28 cellular contexts compared by ENCODE assay signal in genomic region chr1:103496014-103496635, GRCh38. TPM values are rescaled to one million over a fixed set of nuclear protein-coding genes. Genes with fewer than 3 reads are reported as not detected.
DNase-seq lines count a peak whose midpoint lies in the region; ATAC-seq, FAIRE-seq and TF ChIP-seq lines count a peak whose summit lies in the region.
"Had no signal": no experiment of that assay in that cellular context is flagged by ENCODE, and none has a peak within 500 bp of the region (broad histone marks: within the 10 kb centered on the region; RNA-seq: fewer than 3 reads in every experiment).

No MANE protein-coding gene starts in this region.

- no TSS peak for BruUV-seq in IMR-90 (replicated peaks; lab: Mats Ljungman, UMichigan)

- H3K27me3 ChIP-seq in IMR-90 (ENCODE audit: control insufficient read depth, insufficient read depth, low read length) (no peaks in the 10 kb centered on the region), astrocyte (ENCODE audit: insufficient read depth, low read length) (no peaks in the 10 kb centered on the region), gastrocnemius medialis (no peaks in the 10 kb centered on the region), thyroid gland (no peaks in the 10 kb centered on the region)
- H3K27me3 ChIP-seq: BLaER1 treated with 17β-estradiol and CSF1 and Interleukin-3, amounts not matched to agents 10 nM and 100 nM; upper lobe of right lung had no signal

- H3K56ac ChIP-seq in IMR-90 (ENCODE audit: extremely low read depth, insufficient read depth, low read length), result no peak overlapping the region

- no peaks in the 10 kb centered on the region for H3K36me3 ChIP-seq in IMR-90 (ENCODE audit: control insufficient read depth, insufficient read depth, low read length)
- no peaks in the 10 kb centered on the region for H3K36me3 ChIP-seq in astrocyte (ENCODE audit: insufficient read depth, low read length)
- H3K36me3 ChIP-seq in gastrocnemius medialis, result no peaks in the 10 kb centered on the region
- H3K36me3 ChIP-seq in thyroid gland, result no peaks in the 10 kb centered on the region
- H3K36me3 ChIP-seq: BLaER1 treated with 17β-estradiol and CSF1 and Interleukin-3, amounts not matched to agents 10 nM and 100 nM; prostate gland; upper lobe of right lung had no signal

- H2AK9ac ChIP-seq in IMR-90 (replicated peaks; ENCODE audit: low read depth, low read length, poor library complexity), result no peak overlapping the region

- H2BK20ac ChIP-seq in IMR-90 (ENCODE audit: low read depth, low read length), result no peak overlapping the region

- H3K27me3 Mint-ChIP-seq in astrocyte (ENCODE audit: low read depth, unreplicated experiment), result no peaks in the 10 kb centered on the region

- H3K9me3 ChIP-seq in IMR-90 (ENCODE audit: control insufficient read depth, insufficient read depth, low read length) (no peaks in the 10 kb centered on the region), astrocyte (ENCODE audit: insufficient read depth, low read depth, low read length) (no peaks in the 10 kb centered on the region), gastrocnemius medialis (no peaks in the 10 kb centered on the region), thyroid gland (no peaks in the 10 kb centered on the region)
- H3K9me3 ChIP-seq: BLaER1 treated with 17β-estradiol and CSF1 and Interleukin-3, amounts not matched to agents 10 nM and 100 nM; prostate gland; upper lobe of right lung had no signal

- no peak overlapping the region for H3K18ac ChIP-seq in IMR-90 (ENCODE audit: low read depth, low read length)

- no peak for TF ChIP-seq CTCF in AG09319 (IDR thresholded peaks at IDR 0.05; ENCODE audit: low read depth, low read length)
- no peak for TF ChIP-seq CTCF in IMR-90 (conservative IDR thresholded peaks at IDR 0.05; ENCODE audit: low read depth, low read length)
- no peak for TF ChIP-seq CTCF in astrocyte (IDR thresholded peaks at IDR 0.05; ENCODE audit: insufficient read depth, low read depth, low read length)
- no peak for TF ChIP-seq CTCF in fibroblast of pulmonary artery (IDR thresholded peaks at IDR 0.05; ENCODE audit: low read length, missing control alignments)
- TF ChIP-seq CTCF in gastrocnemius medialis (IDR thresholded peaks at IDR 0.05 in 4 of 5, conservative IDR thresholded peaks at IDR 0.05 in 1 of 5), result no peak
- no peak for TF ChIP-seq CTCF in thyroid gland (IDR thresholded peaks at IDR 0.05)

- no peaks in the 10 kb centered on the region for H3K79me1 ChIP-seq in IMR-90 (ENCODE audit: low read depth in 1 of 2, low read length in 2 of 2)

- POLR2A ChIA-PET in IMR-90 (lab: Charles Lee; ENCODE audit: unreplicated experiment), result interaction anchor here (0.5 kb wide), 1 partner anchor 549 kb away, joined by 4 read pairs; no protein-coding TSS in a partner anchor

- no peak overlapping the region for H3K27ac Mint-ChIP-seq in astrocyte (ENCODE audit: unreplicated experiment)
- H3K27ac Mint-ChIP-seq: activated CD4-positive, alpha-beta T cell treated with anti-CD3 and anti-CD28 coated beads, Interleukin-2, amount 10 ng/mL, durations not matched to agents 7 days and 5 days; H9; mesothelial cell of epicardium; nephron progenitor cell had no signal

- H4K20me1 ChIP-seq in IMR-90 (ENCODE audit: insufficient read depth, low read length) (no peaks in the 10 kb centered on the region), astrocyte (ENCODE audit: insufficient read depth, low read length) (no peaks in the 10 kb centered on the region)
- H4K20me1 ChIP-seq: BLaER1 treated with 17β-estradiol and CSF1 and Interleukin-3, amounts not matched to agents 10 nM and 100 nM had no signal

- no peak overlapping the region for H3K4ac ChIP-seq in IMR-90 (ENCODE audit: low read depth, low read length)

- peaks cover 2% of the 10 kb centered on the region for H3K9me3 Mint-ChIP-seq in astrocyte (ENCODE audit: unreplicated experiment)
- H3K9me3 Mint-ChIP-seq: activated CD4-positive, alpha-beta T cell treated with anti-CD3 and anti-CD28 coated beads, Interleukin-2, amount 10 ng/mL, durations not matched to agents 7 days and 5 days; H9; nephron progenitor cell had no signal

- intact Hi-C loops in IMR-90 (cut with micrococcal nuclease) (no loop called here), gastrocnemius medialis (cut with DNase I; ENCODE audit: low total_unique reads) (no loop called here), thyroid gland (cut with DNase I) (no loop called here)

- H3K9me1 ChIP-seq in IMR-90 (ENCODE audit: insufficient read depth, low read length), result no peaks in the 10 kb centered on the region

- H2AFZ ChIP-seq in IMR-90 (replicated peaks; ENCODE audit: low read length, poor library complexity) (no peak overlapping the region), astrocyte (ENCODE audit: low read depth, low read length) (no peak overlapping the region)

- no peak for TF ChIP-seq RAD21 in IMR-90 (IDR thresholded peaks at IDR 0.05; ENCODE audit: low read length)

- no peak overlapping the region for H3K14ac ChIP-seq in IMR-90 (replicated peaks; ENCODE audit: low read depth, low read length)

- H3K9ac ChIP-seq in IMR-90 (ENCODE audit: low read depth, low read length) (no peak overlapping the region), astrocyte (ENCODE audit: low read length) (no peak overlapping the region)
- H3K9ac ChIP-seq: BLaER1 treated with 17β-estradiol and CSF1 and Interleukin-3, amounts not matched to agents 10 nM and 100 nM had no signal

- H2BK120ac ChIP-seq in IMR-90 (ENCODE audit: low read depth, low read length), result no peak overlapping the region

- no peak overlapping the region for H2BK15ac ChIP-seq in IMR-90 (ENCODE audit: low read depth, low read length)

- H3K23ac ChIP-seq in IMR-90 (ENCODE audit: low read depth, low read length), result no peak overlapping the region

- H3K4me2 ChIP-seq in IMR-90 (ENCODE audit: low read depth, low read length) (no peak overlapping the region), astrocyte (ENCODE audit: low read length) (peak overlapping the region; percentile 15)
- H3K4me2 ChIP-seq: smooth muscle cell had no signal

- no peak overlapping the region for H2BK5ac ChIP-seq in IMR-90 (ENCODE audit: low read depth, low read length, poor library complexity, severe bottlenecking)

- H3K4me1 Mint-ChIP-seq in astrocyte (ENCODE audit: low read depth, unreplicated experiment), result peaks cover 15% of the 10 kb centered on the region
- H3K4me1 Mint-ChIP-seq: activated CD4-positive, alpha-beta T cell treated with anti-CD3 and anti-CD28 coated beads, Interleukin-2, amount 10 ng/mL, durations not matched to agents 7 days and 5 days; H9; mesothelial cell of epicardium; nephron progenitor cell had no signal

- no peak overlapping the region for H2AK5ac ChIP-seq in IMR-90 (ENCODE audit: low read depth, low read length)

- no peak overlapping the region for H4K5ac ChIP-seq in IMR-90 (ENCODE audit: low read depth, low read length)

- H3K36me3 Mint-ChIP-seq in astrocyte (ENCODE audit: low read depth, unreplicated experiment), result no peaks in the 10 kb centered on the region
- H3K36me3 Mint-ChIP-seq: mesothelial cell of epicardium had no signal

- H3K4me3 Mint-ChIP-seq in astrocyte (ENCODE audit: unreplicated experiment), result no peak overlapping the region
- H3K4me3 Mint-ChIP-seq: activated CD4-positive, alpha-beta T cell treated with anti-CD3 and anti-CD28 coated beads, Interleukin-2, amount 10 ng/mL, durations not matched to agents 7 days and 5 days; H9; mesothelial cell of epicardium; nephron progenitor cell had no signal

- H4K91ac ChIP-seq in IMR-90 (ENCODE audit: insufficient read depth, low read depth, low read length), result no peak overlapping the region

- peak; percentile 24; the same call in 1 of the 2 replicates for ATAC-seq in IMR-90 (ENCODE audit: low read depth)
- no peak for ATAC-seq in gastrocnemius medialis
- no peak for ATAC-seq in HG03457 (IDR thresholded peaks at IDR 0.05; ENCODE audit: unreplicated experiment)
- ATAC-seq: upper lobe of right lung had no signal

- in situ Hi-C loops in IMR-90 (cut with MboI; ENCODE audit: low sequenced_read_pairs) (no loop called here), gastrocnemius medialis (cut with MboI; ENCODE audit: low sequenced_read_pairs in 4 of 4) (no loop called here)

- TF ChIP-seq POLR2A in IMR-90 (IDR thresholded peaks at IDR 0.05; ENCODE audit: low read depth, low read length) (no peak), gastrocnemius medialis (IDR thresholded peaks at IDR 0.05) (no peak), thyroid gland (IDR thresholded peaks at IDR 0.05) (no peak)

- no peaks in the 10 kb centered on the region for H3K79me2 ChIP-seq in astrocyte (ENCODE audit: insufficient read depth, low read length)

- no CpG with 5 or more reads among the region's 2 CpGs for WGBS in IMR-90 (ENCODE audit: extremely low coverage in 2 of 2, insufficient read length in 1 of 2), 2 experiments
- WGBS in thyroid gland, 2 donors, result 84 to 91% methylated on average over 2 of the region's 2 CpGs

- dilution Hi-C loops in IMR-90 (cut with HindIII; ENCODE audit: low sequenced_read_pairs, unreplicated experiment), result no loop called here

- FAIRE-seq in astrocyte (lab: Jason Lieb, UNC), result peak; percentile 49
- FAIRE-seq: D721Med, GM12892 had no signal

- H3K4me1 ChIP-seq in IMR-90 (ENCODE audit: control insufficient read depth, insufficient read depth, low read length) (no peaks in the 10 kb centered on the region), astrocyte (ENCODE audit: insufficient read depth, low read length) (peaks cover 6% of the 10 kb centered on the region), gastrocnemius medialis (no peaks in the 10 kb centered on the region), thyroid gland (no peaks in the 10 kb centered on the region)
- H3K4me1 ChIP-seq: prostate gland, upper lobe of right lung had no signal

- DNase-seq in AG09319 (ENCODE audit: extremely low read depth, low read depth), result peak; percentile 5
- DNase-seq in IMR-90, result peak; percentile 62
- peak; percentile 80 for DNase-seq in astrocyte (ENCODE audit: low read depth)
- peak; percentile 41 for DNase-seq in fibroblast of pulmonary artery (ENCODE audit: low read depth)
- DNase-seq in AML-193 (lab: John Stamatoyannopoulos, UW), result no peak
- DNase-seq in gastrocnemius medialis, result no peak
- no peak for DNase-seq in thyroid gland
- DNase-seq: 8988T; activated CD4-positive, alpha-beta T cell treated with anti-CD3 and anti-CD28 coated beads, Interleukin-2, amount 10 ng/mL, durations not matched to agents 7 days and 5 days; activated CD8-positive, alpha-beta memory T cell treated with anti-CD3 and anti-CD28 coated beads, Interleukin-2, amount 50 U/mL, for 48 hours; activated gamma-delta T cell; amniotic stem cell; GF-D8; H9; NCI-H1048; NCI-H2081; NCI-H524; nephron progenitor cell; SIG-M5; stimulated activated CD4-positive, alpha-beta T cell treated with anti-CD3 and anti-CD28 coated beads, Interleukin-4, amount 100 ng/mL, for 24 hours; upper lobe of right lung had no signal

- H3K4me3 ChIP-seq in IMR-90 (ENCODE audit: insufficient read depth, low read depth, low read length) (no peak overlapping the region), astrocyte (ENCODE audit: insufficient read depth, low read depth, low read length) (no peak overlapping the region), fibroblast of pulmonary artery (replicated peaks; ENCODE audit: low read depth, low read length) (no peak overlapping the region), gastrocnemius medialis (no peak overlapping the region), thyroid gland (replicated peaks in 1 of 3) (no peak overlapping the region)
- H3K4me3 ChIP-seq: BLaER1 treated with 17β-estradiol and CSF1 and Interleukin-3, amounts not matched to agents 10 nM and 100 nM; prostate gland; smooth muscle cell; upper lobe of right lung had no signal

- no peak overlapping the region for H4K8ac ChIP-seq in IMR-90 (ENCODE audit: low read depth in 2 of 2, low read length in 2 of 2)

- CTCF ChIA-PET in IMR-90 (lab: Yijun Ruan, JAX), result interaction anchor here (1.1 kb wide), 1 partner anchor 30 kb away, joined by 3 read pairs; the partner anchor contains the start of gene RNPC3

- H3K27ac ChIP-seq in IMR-90 (ENCODE audit: insufficient read depth, low read length) (no peak overlapping the region), astrocyte (ENCODE audit: low read depth, low read length) (no peak overlapping the region), gastrocnemius medialis (no peak overlapping the region), thyroid gland (no peak overlapping the region)
- H3K27ac ChIP-seq: BLaER1 treated with 17β-estradiol and CSF1 and Interleukin-3, amounts not matched to agents 10 nM and 100 nM; prostate gland; upper lobe of right lung had no signal

RNA-seq across cellular contexts. Expression of gene RNPC3, which starts 29.4 kb away (rescaled TPM):
- total RNA-seq in IMR-90 (2012; rRNA removed), result 2.5 and 3.8 TPM in 2 replicates
- 7.7 and 9.9 TPM in 2 replicates for polyA plus RNA-seq in IMR-90 (2012; rRNA removed)
- 1.5 and 2.0 TPM in 2 replicates for polyA plus RNA-seq in IMR-90 (2012; cell fraction: cytosol; rRNA removed)
- 11.0 and 59.9 TPM in 2 replicates for polyA plus RNA-seq in IMR-90 (2012; cell fraction: nucleus; rRNA removed; ENCODE audit: low replicate concordance)
- 11.3 and 12.7 TPM in 2 replicates for total RNA-seq in astrocyte
- 10 to 100 TPM in 2 of 4 donors, 1 to 10 TPM in 2; 6.5 to 55.2 (median 29.8) TPM for total RNA-seq in gastrocnemius medialis
- total RNA-seq in thyroid gland, result 10 to 100 TPM; 64.9 to 92.7 (median 80.6) TPM

Comparison
In these comparisons a context has a peak if more than half of its experiments do, and no peak if none do; other contexts are left out.
1. DNase-seq: peak in AG09319 (single experiment), IMR-90 (single experiment), astrocyte (single experiment) and fibroblast of pulmonary artery (single experiment); none in AML-193 (0 of 2), gastrocnemius medialis (0 of 2) and thyroid gland (0 of 2).